Comparison of ENCODE assay signal across 24 cellular contexts in genomic region chr6:4139272-4139671, GRCh38. TPM values are rescaled to one million over a fixed set of nuclear protein-coding genes. Genes with fewer than 3 reads are reported as not detected.
A peak's percentile ranks its signal among the peaks of the same experiment; 100 is the strongest.
DNase-seq lines count a peak whose midpoint lies in the region; ATAC-seq, FAIRE-seq and TF ChIP-seq lines count a peak whose summit lies in the region.
"Had no signal": no experiment of that assay in that cellular context is flagged by ENCODE, and none has a peak within 500 bp of the region (broad histone marks: within the 10 kb centered on the region; RNA-seq: fewer than 3 reads in every experiment).

No MANE protein-coding gene starts in this region.

- H3K9ac ChIP-seq in endocrine pancreas (ENCODE audit: control insufficient read depth, insufficient read depth, low read length): no peak overlapping the region

- no peak for ATAC-seq in activated T-helper 17 cell treated with anti-CD3 and anti-CD28 coated beads, Interleukin-2, amount 50 U/mL, for 72 hours (replicated peaks)
- no peak for ATAC-seq in GM21423 (IDR thresholded peaks at IDR 0.05; ENCODE audit: unreplicated experiment)
- ATAC-seq: A549, PC-3 had no signal

- CTCF ChIA-PET in HEK293 (lab: Yijun Ruan, JAX): interaction anchor here (0.7 to 1.3 kb wide), 3 partner anchors 13 to 1389 kb away, joined by 3 to 6 read pairs (median 4); partner anchors contain the start of gene MYLK4

- no peak overlapping the region for H3K4me3 ChIP-seq in HEK293 (ENCODE audit: low read depth, low read length)
- H3K4me3 ChIP-seq in endocrine pancreas (ENCODE audit: control insufficient read depth, insufficient read depth, low read length): peak overlapping the region; percentile 17
- H3K4me3 ChIP-seq: A549, HAP-1 had no signal

- no peaks in the 10 kb centered on the region for H3K36me3 ChIP-seq in HEK293 (ENCODE audit: control insufficient read depth in 2 of 2, insufficient read depth in 1 of 2, low read length in 2 of 2)
- H3K36me3 ChIP-seq in endocrine pancreas (ENCODE audit: control insufficient read depth, insufficient read depth, low read length): no peaks in the 10 kb centered on the region
- H3K36me3 ChIP-seq: HAP-1 had no signal

- no peaks in the 10 kb centered on the region for H3K9me3 Mint-ChIP-seq in activated T-helper 17 cell treated with anti-CD3 and anti-CD28 coated beads, Interleukin-2, amount 50 U/mL, for 72 hours
- H3K9me3 Mint-ChIP-seq: CD4-positive, alpha-beta T cell had no signal

- peak; percentile 41 for DNase-seq in A172 (ENCODE audit: low spot score)
- DNase-seq in stimulated activated CD4-positive, alpha-beta T cell treated with anti-CD3 and anti-CD28 coated beads, Interleukin-4, amount 100 ng/mL, for 1 hour: no peak
- DNase-seq in stimulated activated CD4-positive, alpha-beta T cell treated with anti-CD3 and anti-CD28 coated beads, Interleukin-15, amount 100 ng/mL, for 24 hours: no peak
- DNase-seq in GM12891 (ENCODE audit: insufficient read length, low spot score): no peak
- DNase-seq: Calu3; CD4-positive, alpha-beta T cell; EL; Kasumi-1; MM.1S; NCI-H1092 treated with DMSO at 0.1 percent for 48 hours; NCI-H1694; NCI-H2081 treated with DMSO at 0.1 percent for 48 hours; NCI-H510A treated with DMSO at 0.1 percent for 48 hours; PC-3; RPMI8226; SIG-M5 had no signal

- TF ChIP-seq CTCF in HEK293 (tag by site-specific recombination; IDR thresholded peaks at IDR 0.05): no peak

- no peaks in the 10 kb centered on the region for H3K9me3 ChIP-seq in HEK293 (ENCODE audit: control insufficient read depth, insufficient read depth, low read depth, low read length)
- no peaks in the 10 kb centered on the region for H3K9me3 ChIP-seq in endocrine pancreas (ENCODE audit: control insufficient read depth, low read length)
- H3K9me3 ChIP-seq: A549, HAP-1 had no signal

- peaks cover 5% of the 10 kb centered on the region; the same call in 1 of the 2 replicates for H3K4me1 ChIP-seq in HEK293 (ENCODE audit: control insufficient read depth, insufficient read depth, low read length)
- H3K4me1 ChIP-seq in endocrine pancreas (ENCODE audit: control insufficient read depth, insufficient read depth, low read length): peaks cover 10% of the 10 kb centered on the region

- no peaks in the 10 kb centered on the region for H3K27me3 Mint-ChIP-seq in activated T-helper 17 cell treated with anti-CD3 and anti-CD28 coated beads, Interleukin-2, amount 50 U/mL, for 72 hours
- H3K27me3 Mint-ChIP-seq: CD4-positive, alpha-beta T cell had no signal

- peaks cover under 1% of the 10 kb centered on the region for H3K36me3 Mint-ChIP-seq in activated T-helper 17 cell treated with anti-CD3 and anti-CD28 coated beads, Interleukin-2, amount 50 U/mL, for 72 hours (ENCODE audit: low read depth)

- POLR2A ChIA-PET in HEK293 (lab: Yijun Ruan, JAX): no interaction called here

- no peak overlapping the region for H3K27ac ChIP-seq in HEK293 (ENCODE audit: extremely low read depth, low read depth, low read length)
- H3K27ac ChIP-seq: A549, HL-60 had no signal

- H3K4me3 Mint-ChIP-seq in activated T-helper 17 cell treated with anti-CD3 and anti-CD28 coated beads, Interleukin-2, amount 50 U/mL, for 72 hours: no peak overlapping the region

- no peaks in the 10 kb centered on the region for H3K27me3 ChIP-seq in endocrine pancreas (ENCODE audit: control insufficient read depth, insufficient read depth, low read length)

- no peak for FAIRE-seq in GM12891 (lab: Jason Lieb, UNC)
- FAIRE-seq: A549, GM12892 had no signal

- no peak for TF ChIP-seq POLR2A in GM12891 (IDR thresholded peaks at IDR 0.05; ENCODE audit: low read depth, low read length)

- H3K4me1 Mint-ChIP-seq in activated T-helper 17 cell treated with anti-CD3 and anti-CD28 coated beads, Interleukin-2, amount 50 U/mL, for 72 hours: peaks cover 25% of the 10 kb centered on the region

- H3K27ac Mint-ChIP-seq in activated T-helper 17 cell treated with anti-CD3 and anti-CD28 coated beads, Interleukin-2, amount 50 U/mL, for 72 hours: peak overlapping the region; percentile 74
- H3K27ac Mint-ChIP-seq: CD4-positive, alpha-beta T cell had no signal

TF ChIP-seq in HEK293, 187 proteins besides CTCF, POLR2A, EP300 and RAD21 (continues in another document):
- no peak for TF ChIP-seq ZBTB21 (tag by site-specific recombination; IDR thresholded peaks at IDR 0.05)
- peak; percentile 76; the same call in 1 of the 2 replicates for TF ChIP-seq ZNF843 (tag by site-specific recombination; IDR thresholded peaks at IDR 0.05)
- TF ChIP-seq SP7 (tag by site-specific recombination; IDR thresholded peaks at IDR 0.05): peak; percentile 100
- TF ChIP-seq ZNF704 (tag by site-specific recombination; IDR thresholded peaks at IDR 0.05): no peak
- no peak for TF ChIP-seq ZNF184 (tag by site-specific recombination; IDR thresholded peaks at IDR 0.05)
- TF ChIP-seq RBAK (tag by site-specific recombination; IDR thresholded peaks at IDR 0.05): no peak
- TF ChIP-seq ZNF585B (tag by site-specific recombination; IDR thresholded peaks at IDR 0.05): no peak
- no peak for TF ChIP-seq ZNF426 (tag by site-specific recombination; IDR thresholded peaks at IDR 0.05)
- no peak for TF ChIP-seq ZNF692 (tag by site-specific recombination; IDR thresholded peaks at IDR 0.05)
- TF ChIP-seq HOXD13 (CRISPR knock-in tag; IDR thresholded peaks at IDR 0.05; ENCODE audit: borderline replicate concordance): no peak
- TF ChIP-seq ZNF394 (tag by site-specific recombination; IDR thresholded peaks at IDR 0.05; ENCODE audit: borderline replicate concordance): no peak

TF ChIP-seq in GM12891, 5 proteins besides CTCF, POLR2A, EP300 and RAD21:
- no peak for TF ChIP-seq SPI1 (IDR thresholded peaks at IDR 0.05; ENCODE audit: low read depth, low read length)
- no peak for TF ChIP-seq POLR2AphosphoS5 (IDR thresholded peaks at IDR 0.05; ENCODE audit: low read depth, low read length)
- no peak for TF ChIP-seq TAF1 (IDR thresholded peaks at IDR 0.05; ENCODE audit: low read depth, low read length)
- TF ChIP-seq PAX5 (IDR thresholded peaks at IDR 0.05; ENCODE audit: insufficient read depth, low read length, severe bottlenecking): no peak
- no peak for TF ChIP-seq POU2F2 (IDR thresholded peaks at IDR 0.05; ENCODE audit: low read depth, low read length)

RNA-seq across cellular contexts. Expression of gene ECI2, which starts 3.9 kb away (rescaled TPM):
- total RNA-seq in A172 (2014; rRNA removed; shearing (Covaris generic)): 163 and 235 TPM in 2 replicates
- 10 to 100 TPM; 41.6 to 45.8 TPM for total RNA-seq in activated T-helper 17 cell treated with anti-CD3 and anti-CD28 coated beads, Interleukin-2, amount 50 U/mL, for 72 hours
- polyA plus RNA-seq in GM12891 (2012; ENCODE audit: low read depth, missing spikeins): 45.1 TPM
